1 cellular context compared by ENCODE assay signal in the genomic region with DNA sequence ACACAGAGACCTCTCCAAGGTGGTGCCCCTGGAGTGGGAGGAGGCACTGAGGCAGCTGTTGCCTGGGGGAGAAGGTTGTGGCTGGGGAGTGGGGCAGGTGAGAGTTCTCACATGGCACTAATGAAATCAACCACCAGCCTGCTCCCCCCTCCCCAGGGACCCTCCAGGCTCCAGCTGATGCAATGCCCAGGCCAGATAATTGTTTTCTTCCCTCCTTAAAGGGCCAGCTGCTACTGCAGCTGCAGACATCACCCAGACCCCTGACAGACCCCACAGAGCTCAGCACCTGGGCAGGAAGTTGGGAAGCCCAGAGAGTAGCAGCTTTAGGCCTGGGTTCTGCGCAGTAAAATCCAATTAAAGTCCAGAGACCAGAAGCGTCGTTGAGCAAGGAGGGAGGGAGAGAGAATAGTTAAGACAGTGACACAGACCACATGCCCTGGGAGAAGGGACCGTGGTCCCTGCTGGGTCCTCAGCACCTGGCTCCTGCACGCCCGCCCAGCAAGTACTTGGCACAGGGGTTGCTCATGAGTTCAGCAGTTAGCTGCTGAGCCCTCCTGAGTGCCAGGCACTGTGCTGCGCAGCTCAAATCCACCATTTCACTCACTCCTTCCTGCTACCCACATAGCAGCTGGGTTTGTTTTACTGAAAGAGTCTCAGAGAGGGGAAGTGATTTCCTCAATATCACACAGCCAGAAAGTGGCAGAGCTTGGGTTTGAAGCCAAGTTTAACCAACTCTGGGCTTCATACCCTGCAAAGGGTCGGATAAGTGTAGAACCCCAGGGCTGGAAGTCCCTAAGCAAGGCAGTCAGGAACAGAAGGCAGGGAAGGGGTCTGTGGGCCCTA.
TF ChIP-seq lines count a peak whose summit lies in the region.

No MANE protein-coding gene starts in this region.

TF ChIP-seq in SK-N-SH, 30 proteins besides CTCF, POLR2A, EP300 and RAD21 (continued from another document):
- TF ChIP-seq, protein P1, sequence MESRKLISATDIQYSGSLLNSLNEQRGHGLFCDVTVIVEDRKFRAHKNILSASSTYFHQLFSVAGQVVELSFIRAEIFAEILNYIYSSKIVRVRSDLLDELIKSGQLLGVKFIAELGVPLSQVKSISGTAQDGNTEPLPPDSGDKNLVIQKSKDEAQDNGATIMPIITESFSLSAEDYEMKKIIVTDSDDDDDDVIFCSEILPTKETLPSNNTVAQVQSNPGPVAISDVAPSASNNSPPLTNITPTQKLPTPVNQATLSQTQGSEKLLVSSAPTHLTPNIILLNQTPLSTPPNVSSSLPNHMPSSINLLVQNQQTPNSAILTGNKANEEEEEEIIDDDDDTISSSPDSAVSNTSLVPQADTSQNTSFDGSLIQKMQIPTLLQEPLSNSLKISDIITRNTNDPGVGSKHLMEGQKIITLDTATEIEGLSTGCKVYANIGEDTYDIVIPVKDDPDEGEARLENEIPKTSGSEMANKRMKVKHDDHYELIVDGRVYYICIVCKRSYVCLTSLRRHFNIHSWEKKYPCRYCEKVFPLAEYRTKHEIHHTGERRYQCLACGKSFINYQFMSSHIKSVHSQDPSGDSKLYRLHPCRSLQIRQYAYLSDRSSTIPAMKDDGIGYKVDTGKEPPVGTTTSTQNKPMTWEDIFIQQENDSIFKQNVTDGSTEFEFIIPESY (IDR thresholded peaks at IDR 0.05; ENCODE audit: borderline replicate concordance, low read depth) = no peak
- 0 out of 2 replicates have a peak, but pooled peaks have one; percentile 68 for TF ChIP-seq MXI1 (IDR thresholded peaks at IDR 0.05; ENCODE audit: low read depth, low read length)
- TF ChIP-seq GATA2 (CRISPR knock-in tag; IDR thresholded peaks at IDR 0.05) = peak; percentile 46
- TF ChIP-seq MEF2A (IDR thresholded peaks at IDR 0.05; ENCODE audit: borderline replicate concordance, low read depth) = no peak
- peak; percentile 46 for TF ChIP-seq CHD2 (IDR thresholded peaks at IDR 0.05; ENCODE audit: low read length, partially characterized antibody)
- TF ChIP-seq, protein P2, sequence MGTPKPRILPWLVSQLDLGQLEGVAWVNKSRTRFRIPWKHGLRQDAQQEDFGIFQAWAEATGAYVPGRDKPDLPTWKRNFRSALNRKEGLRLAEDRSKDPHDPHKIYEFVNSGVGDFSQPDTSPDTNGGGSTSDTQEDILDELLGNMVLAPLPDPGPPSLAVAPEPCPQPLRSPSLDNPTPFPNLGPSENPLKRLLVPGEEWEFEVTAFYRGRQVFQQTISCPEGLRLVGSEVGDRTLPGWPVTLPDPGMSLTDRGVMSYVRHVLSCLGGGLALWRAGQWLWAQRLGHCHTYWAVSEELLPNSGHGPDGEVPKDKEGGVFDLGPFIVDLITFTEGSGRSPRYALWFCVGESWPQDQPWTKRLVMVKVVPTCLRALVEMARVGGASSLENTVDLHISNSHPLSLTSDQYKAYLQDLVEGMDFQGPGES (IDR thresholded peaks at IDR 0.05; ENCODE audit: low read depth, low read length) = no peak
- TF ChIP-seq RCOR1 (IDR thresholded peaks at IDR 0.05; ENCODE audit: low read length) = no peak
- TF ChIP-seq ELF1 (IDR thresholded peaks at IDR 0.05) = no peak
- TF ChIP-seq EZH2phosphoT487 (IDR thresholded peaks at IDR 0.05; ENCODE audit: borderline replicate concordance, low read depth) = no peak
